In the genomic region with DNA sequence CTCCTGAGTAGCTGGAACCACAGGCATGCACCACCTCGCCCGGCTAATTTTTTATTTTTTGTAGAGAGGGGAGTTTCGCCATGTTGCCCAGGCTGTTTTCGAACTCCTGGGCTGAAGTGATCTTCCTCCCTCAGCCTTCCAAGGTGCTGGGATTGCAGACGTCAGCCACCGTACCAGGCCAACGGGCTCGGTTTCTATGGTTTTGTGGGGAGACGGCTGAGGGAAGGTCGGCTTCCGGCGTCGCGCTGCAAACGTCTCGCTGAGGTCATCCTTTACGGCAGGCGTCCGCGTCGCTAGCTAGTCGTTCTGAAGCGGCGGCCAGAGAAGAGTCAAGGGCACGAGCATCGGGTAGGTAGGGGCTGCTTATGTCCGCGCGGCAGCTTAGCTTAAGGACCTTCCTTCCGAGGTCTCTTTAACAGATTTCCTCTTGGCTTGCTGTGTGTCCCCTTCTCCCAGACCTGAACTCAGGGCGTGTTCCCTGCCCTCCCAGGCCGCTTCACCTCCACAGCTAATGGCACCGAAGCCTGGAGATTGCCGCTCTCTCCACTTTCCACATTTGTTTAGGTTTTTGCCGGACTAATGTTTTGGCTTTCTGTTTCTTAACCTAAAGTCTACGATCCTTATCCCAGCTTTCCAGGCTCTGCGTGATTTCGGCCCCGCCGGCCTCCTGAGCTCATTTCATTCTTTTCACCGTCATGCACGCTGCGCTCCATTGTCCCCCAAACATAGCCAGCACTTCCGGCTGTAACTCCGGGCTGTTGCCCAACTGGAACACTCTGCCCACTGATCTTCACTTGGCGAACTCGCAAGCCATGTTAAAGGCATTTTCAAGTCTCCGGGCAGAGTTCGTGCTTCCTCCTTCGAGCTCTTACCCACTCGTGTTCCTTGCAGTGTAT, we compare ENCODE assay signal across 8 cellular contexts. TPM values are rescaled to one million over a fixed set of nuclear protein-coding genes. Genes with fewer than 3 reads are reported as not detected.
DNase-seq lines count a peak whose midpoint lies in the region; ATAC-seq lines count a peak whose summit lies in the region.

A gene (plus strand): TSS at position 300 of the 896 bp plus-strand sequence. CDS start 2,375 bp downstream, outside the sequence.

- H3K36me3 Mint-ChIP-seq in CD4-positive, alpha-beta memory T cell: peaks cover 11 to 27% of the 10 kb centered on the region in 2 donors
- peaks cover 51% of the 10 kb centered on the region for H3K36me3 Mint-ChIP-seq in effector memory CD8-positive, alpha-beta T cell (ENCODE audit: insufficient read depth)
- peaks cover 8% of the 10 kb centered on the region for H3K36me3 Mint-ChIP-seq in memory B cell

- peak within 1 kb of the TSS; percentile 88 to 93 for H3K4me3 ChIP-seq in CD4-positive, alpha-beta memory T cell (ENCODE audit: low read length in 2 of 2)

- peak within 1 kb of the TSS; percentile 94 to 100 (median 97) for H3K4me3 Mint-ChIP-seq in CD4-positive, alpha-beta memory T cell
- peak within 1 kb of the TSS; percentile 88 to 96 for H3K4me3 Mint-ChIP-seq in effector memory CD8-positive, alpha-beta T cell
- H3K4me3 Mint-ChIP-seq in memory B cell: peak within 1 kb of the TSS; percentile 95

- no peaks in the 10 kb centered on the region for H3K27me3 ChIP-seq in CD4-positive, alpha-beta memory T cell (ENCODE audit: insufficient read depth, low read length)

- CTCF ChIA-PET in CD4-positive, alpha-beta memory T cell (lab: Charles Lee; ENCODE audit: partially characterized antibody): interaction anchor here (0.8 to 1.5 kb wide), 12 partner anchors 8 to 167 kb away, joined by 3 to 5 read pairs (median 4); a partner anchor contains a TSS

- peak within 1 kb of the TSS; percentile 95 to 99 (median 97) for H3K27ac Mint-ChIP-seq in CD4-positive, alpha-beta memory T cell
- peak within 1 kb of the TSS; percentile 88 to 95 for H3K27ac Mint-ChIP-seq in effector memory CD8-positive, alpha-beta T cell
- H3K27ac Mint-ChIP-seq in memory B cell: peak within 1 kb of the TSS; percentile 96

- peaks cover 18 to 44% (median 31%) of the 10 kb centered on the region in 4 donors for H3K4me1 Mint-ChIP-seq in CD4-positive, alpha-beta memory T cell
- H3K4me1 Mint-ChIP-seq in effector memory CD8-positive, alpha-beta T cell (ENCODE audit: low read depth in 2 of 2): peaks cover 14 to 30% of the 10 kb centered on the region in 2 donors
- peaks cover 15% of the 10 kb centered on the region for H3K4me1 Mint-ChIP-seq in memory B cell

- no peaks in the 10 kb centered on the region for H3K9me3 Mint-ChIP-seq in CD4-positive, alpha-beta memory T cell
- H3K9me3 Mint-ChIP-seq in effector memory CD8-positive, alpha-beta T cell: no peaks in the 10 kb centered on the region
- no peaks in the 10 kb centered on the region for H3K9me3 Mint-ChIP-seq in memory B cell

- H3K27ac ChIP-seq in CD4-positive, alpha-beta memory T cell (ENCODE audit: low read depth, low read length): peak within 1 kb of the TSS; percentile 86

- peaks cover 13% of the 10 kb centered on the region for H3K36me3 ChIP-seq in CD4-positive, alpha-beta memory T cell (ENCODE audit: insufficient read depth, low read length)

- peak; percentile 80 to 87 (median 83) for DNase-seq in CD4-positive, alpha-beta memory T cell
- peak; percentile 94 for DNase-seq in HT-29 (ENCODE audit: low spot score)
- DNase-seq in NOMO-1 treated with DMSO at 0.1 percent for 48 hours (lab: John Stamatoyannopoulos, UW; ENCODE audit: unreplicated experiment): peak; percentile 89
- DNase-seq in activated CD8-positive, alpha-beta memory T cell treated with anti-CD3 and anti-CD28 coated beads for 4 hours (ENCODE audit: low read depth in 2 of 2): peak; percentile 59 to 63
- DNase-seq in effector memory CD8-positive, alpha-beta T cell: peak; percentile 67 to 74 (median 69)
- DNase-seq in memory B cell (ENCODE audit: low spot score in 2 of 2): peak; percentile 56 to 62
- DNase-seq in stimulated activated CD8-positive, alpha-beta memory T cell treated with anti-CD3 and anti-CD28 coated beads, Interleukin-12 subunit alpha, Interleukin-12 subunit beta, amount 100 ng/mL, for 1 hour (ENCODE audit: low read depth): peak; percentile 64

- POLR2A ChIA-PET in CD4-positive, alpha-beta memory T cell (lab: Charles Lee; ENCODE audit: partially characterized antibody): interaction anchor here (0.6 to 3.5 kb wide), 23 partner anchors 9 to 1549 kb away, joined by 3 to 26 read pairs (median 4); a partner anchor contains a TSS

- ATAC-seq in GM19467 (IDR thresholded peaks at IDR 0.05; ENCODE audit: unreplicated experiment) (peak; percentile 77), memory B cell (ENCODE audit: low read depth) (peak; percentile 90)
- ATAC-seq in effector memory CD8-positive, alpha-beta T cell (replicated peaks): peak; percentile 88

- intact Hi-C loops in CD4-positive, alpha-beta memory T cell (cut with micrococcal nuclease): loop anchor here (1.0 to 5.0 kb wide), 6 partner anchors 15 to 167 kb away; a partner anchor contains a TSS

- H3K4me1 ChIP-seq in CD4-positive, alpha-beta memory T cell (ENCODE audit: insufficient read depth, low read length): peaks cover 23% of the 10 kb centered on the region

- no peaks in the 10 kb centered on the region for H3K27me3 Mint-ChIP-seq in CD4-positive, alpha-beta memory T cell
- peaks cover 0 to 9% of the 10 kb centered on the region in 2 donors for H3K27me3 Mint-ChIP-seq in effector memory CD8-positive, alpha-beta T cell
- peaks cover 1% of the 10 kb centered on the region for H3K27me3 Mint-ChIP-seq in memory B cell

- no peaks in the 10 kb centered on the region for H3K9me3 ChIP-seq in CD4-positive, alpha-beta memory T cell (ENCODE audit: control insufficient read depth in 1 of 2, low read length in 2 of 2)

RNA-seq across cellular contexts. Expression of the gene that starts here (rescaled TPM):
- total RNA-seq in CD4-positive, alpha-beta memory T cell: 100 to 1,000 TPM; 122 to 125 TPM
- polyA plus RNA-seq in CD4-positive, alpha-beta memory T cell: 100 to 1,000 TPM; 616 to 665 TPM
- 427 and 450 TPM in 2 replicates for total RNA-seq in HT-29 (2014; rRNA removed; shearing (Covaris generic))

Comparison
In these comparisons a context has a peak if more than half of its experiments do, and no peak if none do; other contexts are left out.
1. Peak in every context shown above with its lines: DNase-seq, ATAC-seq, H3K4me3 ChIP-seq and H3K27ac ChIP-seq.